Comparison of ENCODE assay signal across 21 cellular contexts in genomic region chr3:12458901-12459300, GRCh38. TPM values are rescaled to one million over a fixed set of nuclear protein-coding genes. Genes with fewer than 3 reads are reported as not detected.
DNase-seq lines count a peak whose midpoint lies in the region; ATAC-seq and TF ChIP-seq lines count a peak whose summit lies in the region.
"Had no signal": no experiment of that assay in that cellular context is flagged by ENCODE, and none has a peak within 500 bp of the region (broad histone marks: within the 10 kb centered on the region; RNA-seq: fewer than 3 reads in every experiment).

No MANE protein-coding gene starts in this region.

- H3K18ac ChIP-seq in IMR-90 (ENCODE audit: low read depth, low read length) = no peak overlapping the region

- 45% methylated on average over 2 of the region's 8 CpGs; no CpG with 5 or more reads in 1 of the 2 experiments for WGBS in IMR-90 (ENCODE audit: extremely low coverage in 2 of 2, insufficient read length in 1 of 2), 2 experiments

- DNase-seq in ELR (ENCODE audit: low read depth) (peak; percentile 10), IMR-90 (no peak), SKM-1 treated with dmso at 0.1 percent for 144 hours (lab: John Stamatoyannopoulos, UW; ENCODE audit: unreplicated experiment) (peak; percentile 84), lower lobe of right lung (peak; percentile 88), NCI-H2029 treated with DMSO at 0.1 percent for 48 hours (lab: John Stamatoyannopoulos, UW) (no peak), EL (no peak), mucosa of gallbladder (ENCODE audit: low spot score) (no peak)
- DNase-seq: activated CD4-positive, alpha-beta T cell treated with anti-CD3 and anti-CD28 coated beads, Interleukin-2, amount 50 U/mL, for 48 hours; activated naive CD4-positive, alpha-beta T cell treated with Interleukin-2 at 50 U/mL for 16 hours; activated T-cell treated with anti-CD3 and anti-CD28 coated beads for 4 hours; anterior cingulate cortex; CD4-positive, alpha-beta memory T cell; DMS79; effector CD4-positive, alpha-beta T cell; NCI-H1417; WERI-Rb-1 had no signal

- peak overlapping the region; percentile 25 for H2AK9ac ChIP-seq in IMR-90 (replicated peaks; ENCODE audit: low read depth, low read length, poor library complexity)

- no peak overlapping the region for H2AK5ac ChIP-seq in IMR-90 (ENCODE audit: low read depth, low read length)

- H4K5ac ChIP-seq in IMR-90 (ENCODE audit: low read depth, low read length) = no peak overlapping the region

- no peak overlapping the region for H3K4me2 ChIP-seq in IMR-90 (ENCODE audit: low read depth, low read length)
- H3K4me2 ChIP-seq: KMS-11 had no signal

- no peak overlapping the region for H3K4ac ChIP-seq in IMR-90 (ENCODE audit: low read depth, low read length)

- H3K14ac ChIP-seq in IMR-90 (replicated peaks; ENCODE audit: low read depth, low read length) = no peak overlapping the region

- H4K8ac ChIP-seq in IMR-90 (ENCODE audit: low read depth in 2 of 2, low read length in 2 of 2) = no peak overlapping the region

- H4K20me1 ChIP-seq in IMR-90 (ENCODE audit: insufficient read depth, low read length) = no peaks in the 10 kb centered on the region

- no peak overlapping the region for H3K9ac ChIP-seq in IMR-90 (ENCODE audit: low read depth, low read length)
- H3K9ac ChIP-seq: KMS-11 had no signal

- H2BK5ac ChIP-seq in IMR-90 (ENCODE audit: low read depth, low read length, poor library complexity, severe bottlenecking) = no peak overlapping the region

- no peak overlapping the region for H3K56ac ChIP-seq in IMR-90 (ENCODE audit: extremely low read depth, insufficient read depth, low read length)

- H3K23ac ChIP-seq in IMR-90 (ENCODE audit: low read depth, low read length) = no peak overlapping the region

- H2BK120ac ChIP-seq in IMR-90 (ENCODE audit: low read depth, low read length) = no peak overlapping the region

- no peak overlapping the region for H3K4me3 ChIP-seq in IMR-90 (ENCODE audit: insufficient read depth, low read depth, low read length)
- H3K4me3 ChIP-seq in lower lobe of right lung = no peak overlapping the region
- H3K4me3 ChIP-seq: esophagus muscularis mucosa had no signal

- CTCF ChIA-PET in IMR-90 (lab: Yijun Ruan, JAX) = interaction anchor here (1.4 kb wide), 1 partner anchor 17 kb away, joined by 3 read pairs; no protein-coding TSS in a partner anchor

- H3K9me1 ChIP-seq in IMR-90 (ENCODE audit: insufficient read depth, low read length) = no peaks in the 10 kb centered on the region

- H2AFZ ChIP-seq in IMR-90 (replicated peaks; ENCODE audit: low read length, poor library complexity) = no peak overlapping the region

- H4K91ac ChIP-seq in IMR-90 (ENCODE audit: insufficient read depth, low read depth, low read length) = no peak overlapping the region

- H3K9me3 ChIP-seq in IMR-90 (ENCODE audit: control insufficient read depth, insufficient read depth, low read length) (no peaks in the 10 kb centered on the region), lower lobe of right lung (no peaks in the 10 kb centered on the region)
- H3K9me3 ChIP-seq: esophagus muscularis mucosa had no signal

- H3K27ac ChIP-seq in IMR-90 (ENCODE audit: insufficient read depth, low read length) = no peak overlapping the region
- no peak overlapping the region for H3K27ac ChIP-seq in lower lobe of right lung
- H3K27ac ChIP-seq: esophagus muscularis mucosa, KMS-11, WERI-Rb-1 had no signal

- in situ Hi-C loops in IMR-90 (cut with MboI; ENCODE audit: low sequenced_read_pairs) = no loop called here

- no peaks in the 10 kb centered on the region for H3K79me1 ChIP-seq in IMR-90 (ENCODE audit: low read depth in 1 of 2, low read length in 2 of 2)

- BruUV-seq in IMR-90 (replicated peaks; lab: Mats Ljungman, UMichigan) = no TSS peak

- no peak for TF ChIP-seq RAD21 in IMR-90 (IDR thresholded peaks at IDR 0.05; ENCODE audit: low read length)

- POLR2A ChIA-PET in IMR-90 (lab: Charles Lee; ENCODE audit: unreplicated experiment) = no interaction called here

- TF ChIP-seq POLR2A in IMR-90 (IDR thresholded peaks at IDR 0.05; ENCODE audit: low read depth, low read length) = no peak

- H3K4me1 ChIP-seq in IMR-90 (ENCODE audit: control insufficient read depth, insufficient read depth, low read length) = peaks cover 4% of the 10 kb centered on the region; the same call in 1 of the 2 replicates
- peaks cover 11% of the 10 kb centered on the region for H3K4me1 ChIP-seq in lower lobe of right lung

- dilution Hi-C loops in IMR-90 (cut with HindIII; ENCODE audit: low sequenced_read_pairs, unreplicated experiment) = no loop called here

- no peak overlapping the region for H2BK15ac ChIP-seq in IMR-90 (ENCODE audit: low read depth, low read length)

- intact Hi-C loops in IMR-90 (cut with micrococcal nuclease) = no loop called here
- intact Hi-C loops in lower lobe of right lung (cut with DNase I) = no loop called here

- H3K36me3 ChIP-seq in IMR-90 (ENCODE audit: control insufficient read depth, insufficient read depth, low read length) (no peaks in the 10 kb centered on the region), lower lobe of right lung (no peaks in the 10 kb centered on the region)
- H3K36me3 ChIP-seq: esophagus muscularis mucosa, WERI-Rb-1 had no signal

- H2BK20ac ChIP-seq in IMR-90 (ENCODE audit: low read depth, low read length) = no peak overlapping the region

- no peak for TF ChIP-seq CTCF in IMR-90 (conservative IDR thresholded peaks at IDR 0.05; ENCODE audit: low read depth, low read length)
- no peak for TF ChIP-seq CTCF in lower lobe of right lung (IDR thresholded peaks at IDR 0.05)

- H3K27me3 ChIP-seq in IMR-90 (ENCODE audit: control insufficient read depth, insufficient read depth, low read length) = no peaks in the 10 kb centered on the region; the same call in 1 of the 2 replicates
- H3K27me3 ChIP-seq in lower lobe of right lung (ENCODE audit: low read depth) = no peaks in the 10 kb centered on the region

- ATAC-seq in IMR-90 (ENCODE audit: low read depth) (no peak), lower lobe of right lung (peak; percentile 68 to 82), GM18907 (IDR thresholded peaks at IDR 0.05; ENCODE audit: unreplicated experiment) (no peak)
- ATAC-seq: sciatic nerve, T-cell had no signal

TF ChIP-seq in IMR-90, 13 proteins besides CTCF, POLR2A, EP300 and RAD21:
- no peak for TF ChIP-seq CEBPB (IDR thresholded peaks at IDR 0.05; ENCODE audit: low read depth, low read length)
- no peak for TF ChIP-seq ELK1 (IDR thresholded peaks at IDR 0.05; ENCODE audit: borderline replicate concordance, low read depth, low read length)
- no peak for TF ChIP-seq CHD1 (IDR thresholded peaks at IDR 0.05; ENCODE audit: low read depth, low read length)

RNA-seq across cellular contexts. Expression of gene TSEN2, which starts 25.4 kb away (rescaled TPM):
- total RNA-seq in IMR-90 (2012; rRNA removed) = 14.2 and 15.0 TPM in 2 replicates
- 6.9 and 9.5 TPM in 2 replicates for polyA plus RNA-seq in IMR-90 (2012; rRNA removed)
- polyA plus RNA-seq in IMR-90 (2012; cell fraction: cytosol; rRNA removed) = 3.5 and 5.6 TPM in 2 replicates
- 8.9 and 20.7 TPM in 2 replicates for polyA plus RNA-seq in IMR-90 (2012; cell fraction: nucleus; rRNA removed; ENCODE audit: low replicate concordance)
- total RNA-seq in lower lobe of right lung = 23.6 TPM
- total RNA-seq in mucosa of gallbladder = 13.6 TPM

Comparison
In these comparisons a context has a peak if more than half of its experiments do, and no peak if none do; other contexts are left out.
1. DNase-seq: peak in ELR (single experiment), SKM-1 treated with dmso at 0.1 percent for 144 hours (single experiment) and lower lobe of right lung (single experiment); none in IMR-90 (single experiment), NCI-H2029 treated with DMSO at 0.1 percent for 48 hours (single experiment), EL (single experiment) and mucosa of gallbladder (single experiment).
2. ATAC-seq: peak in lower lobe of right lung (2 of 2); none in IMR-90 (single experiment) and GM18907 (single experiment).